ENCODE assay signal across 9 cellular contexts in the genomic region with DNA sequence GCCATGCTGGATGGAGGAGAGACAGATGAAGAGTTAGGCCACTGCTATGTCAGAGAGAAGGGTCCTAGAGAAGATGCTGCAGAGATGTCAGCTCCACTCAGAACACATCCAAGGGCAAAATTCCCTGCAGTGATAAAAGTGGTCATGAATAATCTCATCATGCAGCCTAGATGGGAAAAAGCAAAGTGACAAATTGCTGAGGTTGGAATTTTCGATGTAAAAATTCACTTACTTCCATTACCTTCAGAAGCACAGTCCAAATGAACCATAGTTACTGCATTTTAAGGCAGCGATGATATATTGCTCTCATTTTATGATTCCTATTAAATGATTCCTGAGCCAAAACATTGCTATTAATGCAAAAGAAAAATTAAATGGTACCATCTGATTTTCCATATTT. TPM values are rescaled to one million over a fixed set of nuclear protein-coding genes. Genes with fewer than 3 reads are reported as not detected.
"Had no signal": no experiment of that assay in that cellular context is flagged by ENCODE, and none has a peak within 500 bp of the region (broad histone marks: within the 10 kb centered on the region; RNA-seq: fewer than 3 reads in every experiment).

No MANE protein-coding gene starts in this region.

- FAIRE-seq: H1, H54 had no signal

- H3K27ac ChIP-seq: HL-60 had no signal

- H2AFZ ChIP-seq: GM23338 had no signal

- H3K4me3 ChIP-seq: GM23338 had no signal

- ATAC-seq: GM23338 had no signal

- H3K4me2 ChIP-seq: GM23338 had no signal

- DNase-seq: H9, HCEC 1CT, KG1 had no signal

RNA-seq across cellular contexts. Expression of a gene that starts 16.4 kb away (rescaled TPM):
- total RNA-seq: HT1080 had no signal
- polyA plus RNA-seq: IgD-negative memory B cell had no signal

RNA-seq across cellular contexts. Expression of a gene that starts 43.0 kb away (rescaled TPM):
- polyA plus RNA-seq: IgD-negative memory B cell had no signal
